In the genomic region with DNA sequence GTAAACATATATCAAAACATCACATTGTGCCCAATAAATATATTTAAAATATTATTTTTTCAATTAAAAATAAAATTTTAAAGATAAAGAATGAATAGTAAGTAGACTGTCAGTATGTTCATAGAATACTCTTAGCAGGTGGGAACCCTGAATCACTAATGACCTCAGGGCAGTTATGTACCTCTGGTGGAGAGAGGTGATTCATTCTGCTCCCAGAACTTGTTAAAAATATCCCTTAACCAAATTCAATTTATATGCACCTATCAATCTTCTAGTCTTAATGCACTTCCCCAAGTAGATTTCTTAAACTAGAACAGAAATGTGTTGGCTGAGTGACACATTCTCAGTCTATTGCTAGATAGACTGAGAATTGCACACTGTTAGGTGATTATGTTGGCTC, we compare ENCODE assay signal across 22 cellular contexts.
"Had no signal": no experiment of that assay in that cellular context is flagged by ENCODE, and none has a peak within 500 bp of the region (broad histone marks: within the 10 kb centered on the region; RNA-seq: fewer than 3 reads in every experiment).

No MANE protein-coding gene starts in this region.

- DNase-seq: activated B cell treated with CpG ODN at 0.5 μM for 24 hours; activated CD4-positive, alpha-beta T cell treated with anti-CD3 and anti-CD28 coated beads for 1 hour; activated CD4-positive, alpha-beta T cell treated with anti-CD3 and anti-CD28 coated beads, Interleukin-2, amount 10 ng/mL, durations not matched to agents 24 days and 14 days; activated CD4-positive, alpha-beta T cell treated with anti-CD3 and anti-CD28 coated beads, Interleukin-2, amount 50 U/mL, for 48 hours; activated CD8-positive, alpha-beta memory T cell treated with anti-CD3 and anti-CD28 coated beads, Interleukin-2, amount 10 ng/mL, durations not matched to agents 7 days and 5 days; activated effector memory CD4-positive, alpha-beta T cell treated with Interleukin-2 at 50 U/mL for 16 hours; activated naive CD4-positive, alpha-beta T cell; activated T-cell treated with anti-CD3 and anti-CD28 coated beads, Interleukin-2, amount 50 U/mL, for 24 hours; aorta; Karpas-422; NCI-H1048; NCI-H146; NCI-H1930; NCI-H2171; NCI-H2227 treated with DMSO at 0.1 percent for 48 hours; NCI-H510A; NCI-H69; PC-9; T-cell; T-helper 2 cell; T1000 had no signal

- H3K4me3 ChIP-seq: PC-9, SK-N-MC had no signal

- H3K27ac ChIP-seq: PC-9, SK-N-MC had no signal
